Comparison of ENCODE assay signal across 2 cellular contexts in genomic region chr2:190592831-190593230, GRCh38.
TF ChIP-seq lines count a peak whose summit lies in the region.

No MANE protein-coding gene starts in this region.

TF ChIP-seq in IMR-90, 13 proteins besides CTCF, POLR2A, EP300 and RAD21:
- TF ChIP-seq BHLHE40 (IDR thresholded peaks at IDR 0.05; ENCODE audit: low read depth, low read length) (no peak), USF2 (IDR thresholded peaks at IDR 0.05; ENCODE audit: low read depth, low read length) (no peak), RCOR1 (IDR thresholded peaks at IDR 0.05; ENCODE audit: insufficient replicate concordance, low read length) (no peak), RFX5 (IDR thresholded peaks at IDR 0.05; ENCODE audit: low read depth, low read length) (no peak), MXI1 (IDR thresholded peaks at IDR 0.05; ENCODE audit: borderline replicate concordance, low read depth, low read length) (no peak), CEBPB (IDR thresholded peaks at IDR 0.05; ENCODE audit: low read depth, low read length) (no peak), ELK1 (IDR thresholded peaks at IDR 0.05; ENCODE audit: borderline replicate concordance, low read depth, low read length) (no peak), MAZ (IDR thresholded peaks at IDR 0.05; ENCODE audit: borderline replicate concordance, low read depth, low read length) (no peak), FOS (IDR thresholded peaks at IDR 0.05; ENCODE audit: low read depth, low read length) (no peak), CHD1 (IDR thresholded peaks at IDR 0.05; ENCODE audit: low read depth, low read length) (no peak), NFE2L2 (IDR thresholded peaks at IDR 0.05; ENCODE audit: low read depth, low read length) (no peak)

TF ChIP-seq in endothelial cell of umbilical vein, 7 proteins besides CTCF, POLR2A, EP300 and RAD21:
- TF ChIP-seq EZH2 (IDR thresholded peaks at IDR 0.05; ENCODE audit: borderline replicate concordance, low read depth, low read length, severe bottlenecking), result no peak
- TF ChIP-seq GATA2 (IDR thresholded peaks at IDR 0.05; ENCODE audit: insufficient read depth, insufficient read length, low read depth, low read length), result no peak
- TF ChIP-seq JUN (IDR thresholded peaks at IDR 0.05; ENCODE audit: borderline replicate concordance, insufficient read depth, insufficient read length, low read depth), result no peak
- TF ChIP-seq MYC (IDR thresholded peaks at IDR 0.05; ENCODE audit: low read depth, low read length), result no peak
- TF ChIP-seq MAX (IDR thresholded peaks at IDR 0.05; ENCODE audit: insufficient read depth, insufficient read length), result no peak
- TF ChIP-seq FOS (IDR thresholded peaks at IDR 0.05; ENCODE audit: borderline replicate concordance, insufficient read depth, low read length), result no peak
- TF ChIP-seq POLR2AphosphoS5 (IDR thresholded peaks at IDR 0.05; ENCODE audit: insufficient read depth, low read depth, low read length), result no peak
